ENCODE assay signal across 22 cellular contexts in genomic region chr12:51227962-51228361, GRCh38.
"Had no signal": no experiment of that assay in that cellular context is flagged by ENCODE, and none has a peak within 500 bp of the region (broad histone marks: within the 10 kb centered on the region; RNA-seq: fewer than 3 reads in every experiment).

No MANE protein-coding gene starts in this region.

- H3K36me3 ChIP-seq: MG63 had no signal

- FAIRE-seq: RCC 7860 had no signal

- H3K9ac ChIP-seq: SK-N-SH had no signal

- DNase-seq: Karpas-422, KG1, MG63, NCI-H1092, NCI-H1105 treated with DMSO at 0.1 percent for 48 hours, NCI-H1417 treated with DMSO at 0.1 percent for 48 hours, NCI-H146, NCI-H1694 treated with DMSO at 0.1 percent for 48 hours, NCI-H1930, NCI-H2081, NCI-H2107, NCI-H226, NCI-H446, NCI-H510A, NCI-H524 treated with DMSO at 0.1 percent for 48 hours, NCI-H69, NCI-H774, RPMI8226, SHP77, SK-N-SH, SW 1271 had no signal

- H3K9me3 ChIP-seq: MG63, SK-N-SH had no signal

- H3K4me3 ChIP-seq: MG63 had no signal
